1 cellular context compared by ENCODE assay signal in the genomic region with DNA sequence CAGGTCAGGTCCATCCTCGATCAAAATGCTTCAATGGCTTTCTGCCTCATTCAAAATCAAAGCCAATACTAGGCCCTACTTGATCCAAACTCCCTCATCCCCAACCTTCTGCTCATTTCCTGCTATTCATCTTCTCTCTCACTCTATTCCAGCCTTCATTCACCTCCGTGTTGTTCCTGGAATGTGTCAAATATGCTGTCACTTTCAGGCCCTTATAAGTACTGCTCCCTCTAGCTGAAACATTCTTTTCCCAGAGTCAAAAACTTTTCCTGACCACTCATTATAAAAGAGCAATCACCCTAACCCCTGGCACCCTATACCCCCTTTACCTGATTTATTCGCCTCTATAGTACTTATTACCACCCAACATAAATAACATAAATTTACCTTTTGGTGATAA.
TF ChIP-seq lines count a peak whose summit lies in the region.

No MANE protein-coding gene starts in this region.

TF ChIP-seq in IMR-90, 13 proteins besides CTCF, POLR2A, EP300 and RAD21:
- TF ChIP-seq, protein P1, sequence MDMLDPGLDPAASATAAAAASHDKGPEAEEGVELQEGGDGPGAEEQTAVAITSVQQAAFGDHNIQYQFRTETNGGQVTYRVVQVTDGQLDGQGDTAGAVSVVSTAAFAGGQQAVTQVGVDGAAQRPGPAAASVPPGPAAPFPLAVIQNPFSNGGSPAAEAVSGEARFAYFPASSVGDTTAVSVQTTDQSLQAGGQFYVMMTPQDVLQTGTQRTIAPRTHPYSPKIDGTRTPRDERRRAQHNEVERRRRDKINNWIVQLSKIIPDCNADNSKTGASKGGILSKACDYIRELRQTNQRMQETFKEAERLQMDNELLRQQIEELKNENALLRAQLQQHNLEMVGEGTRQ (IDR thresholded peaks at IDR 0.05; ENCODE audit: low read depth, low read length): no peak
- no peak for TF ChIP-seq CEBPB (IDR thresholded peaks at IDR 0.05; ENCODE audit: low read depth, low read length)
- no peak for TF ChIP-seq MAZ (IDR thresholded peaks at IDR 0.05; ENCODE audit: borderline replicate concordance, low read depth, low read length)
- TF ChIP-seq BHLHE40 (IDR thresholded peaks at IDR 0.05; ENCODE audit: low read depth, low read length): no peak
- no peak for TF ChIP-seq CHD1 (IDR thresholded peaks at IDR 0.05; ENCODE audit: low read depth, low read length)
- TF ChIP-seq MAFK (IDR thresholded peaks at IDR 0.05; ENCODE audit: low read depth, low read length): no peak
- TF ChIP-seq, protein P2, sequence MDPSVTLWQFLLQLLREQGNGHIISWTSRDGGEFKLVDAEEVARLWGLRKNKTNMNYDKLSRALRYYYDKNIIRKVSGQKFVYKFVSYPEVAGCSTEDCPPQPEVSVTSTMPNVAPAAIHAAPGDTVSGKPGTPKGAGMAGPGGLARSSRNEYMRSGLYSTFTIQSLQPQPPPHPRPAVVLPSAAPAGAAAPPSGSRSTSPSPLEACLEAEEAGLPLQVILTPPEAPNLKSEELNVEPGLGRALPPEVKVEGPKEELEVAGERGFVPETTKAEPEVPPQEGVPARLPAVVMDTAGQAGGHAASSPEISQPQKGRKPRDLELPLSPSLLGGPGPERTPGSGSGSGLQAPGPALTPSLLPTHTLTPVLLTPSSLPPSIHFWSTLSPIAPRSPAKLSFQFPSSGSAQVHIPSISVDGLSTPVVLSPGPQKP (IDR thresholded peaks at IDR 0.05; ENCODE audit: borderline replicate concordance, low read depth, low read length): no peak
- TF ChIP-seq RCOR1 (IDR thresholded peaks at IDR 0.05; ENCODE audit: insufficient replicate concordance, low read length): no peak
- TF ChIP-seq FOS (IDR thresholded peaks at IDR 0.05; ENCODE audit: low read depth, low read length): no peak
- TF ChIP-seq NFE2L2 (IDR thresholded peaks at IDR 0.05; ENCODE audit: low read depth, low read length): no peak
- TF ChIP-seq SMC3 (IDR thresholded peaks at IDR 0.05; ENCODE audit: low read depth, low read length): no peak
- no peak for TF ChIP-seq RFX5 (IDR thresholded peaks at IDR 0.05; ENCODE audit: low read depth, low read length)
